Comparison of ENCODE assay signal across 8 cellular contexts in genomic region chr16:31713945-31714898, GRCh38.
DNase-seq lines count a peak whose midpoint lies in the region; ATAC-seq and TF ChIP-seq lines count a peak whose summit lies in the region.

No MANE protein-coding gene starts in this region.

- H3K4me3 Mint-ChIP-seq in activated naive CD8-positive, alpha-beta T cell = peak overlapping the region; percentile 98
- peak overlapping the region; percentile 100 for H3K4me3 Mint-ChIP-seq in immature natural killer cell
- H3K4me3 Mint-ChIP-seq in stimulated activated naive CD8-positive, alpha-beta T cell treated with anti-CD3 and anti-CD28 coated beads, Interleukin-15, amount 100 ng/mL, for 72 hours = peak overlapping the region; percentile 94 to 98

- ATAC-seq in stimulated activated naive CD8-positive, alpha-beta T cell treated with anti-CD3 and anti-CD28 coated beads, Interleukin-15, amount 100 ng/mL, for 72 hours = no peak
- ATAC-seq in GM18505 (IDR thresholded peaks at IDR 0.05; ENCODE audit: unreplicated experiment) = no peak

- TF ChIP-seq CTCF in HEK293 (tag by site-specific recombination; IDR thresholded peaks at IDR 0.05) = no peak

- POLR2A ChIA-PET in HEK293 (lab: Yijun Ruan, JAX) = interaction anchor here (1.3 to 3.4 kb wide), 3 partner anchors 11 to 256 kb away, joined by 3 to 23 read pairs (median 17); partner anchors contain the start of gene ZNF267

- peak overlapping the region; percentile 72 for H3K27ac Mint-ChIP-seq in activated naive CD8-positive, alpha-beta T cell
- peak overlapping the region; percentile 84 to 100 (median 94) for H3K27ac Mint-ChIP-seq in immature natural killer cell
- peak overlapping the region; percentile 69 to 100 for H3K27ac Mint-ChIP-seq in stimulated activated naive CD8-positive, alpha-beta T cell treated with anti-CD3 and anti-CD28 coated beads, Interleukin-15, amount 100 ng/mL, for 72 hours

- peak overlapping the region; percentile 86 for H3K27ac ChIP-seq in HEK293 (ENCODE audit: extremely low read depth, low read depth, low read length)

- no peak for TF ChIP-seq POLR2A in GM18505 (IDR thresholded peaks at IDR 0.05; ENCODE audit: borderline replicate concordance, extremely low read depth, insufficient read depth, insufficient read length)

- no peaks in the 10 kb centered on the region for H3K9me3 ChIP-seq in HEK293 (ENCODE audit: control insufficient read depth, insufficient read depth, low read depth, low read length)

- no peaks in the 10 kb centered on the region for H3K9me3 Mint-ChIP-seq in activated naive CD8-positive, alpha-beta T cell (ENCODE audit: low read depth)
- no peaks in the 10 kb centered on the region for H3K9me3 Mint-ChIP-seq in immature natural killer cell
- no peaks in the 10 kb centered on the region for H3K9me3 Mint-ChIP-seq in stimulated activated naive CD8-positive, alpha-beta T cell treated with anti-CD3 and anti-CD28 coated beads, Interleukin-15, amount 100 ng/mL, for 72 hours

- peak overlapping the region; percentile 88 for H3K4me3 ChIP-seq in HEK293 (ENCODE audit: low read depth, low read length)

- peaks cover 61% of the 10 kb centered on the region for H3K4me1 Mint-ChIP-seq in activated naive CD8-positive, alpha-beta T cell (ENCODE audit: low read depth)
- H3K4me1 Mint-ChIP-seq in immature natural killer cell = peaks cover 71 to 72% of the 10 kb centered on the region in 2 donors
- peaks cover 70% of the 10 kb centered on the region for H3K4me1 Mint-ChIP-seq in stimulated activated naive CD8-positive, alpha-beta T cell treated with anti-CD3 and anti-CD28 coated beads, Interleukin-15, amount 100 ng/mL, for 72 hours

- H3K4me1 ChIP-seq in HEK293 (ENCODE audit: control insufficient read depth, insufficient read depth, low read length) = peaks cover 5% of the 10 kb centered on the region; the same call in 1 of the 2 replicates

- no peaks in the 10 kb centered on the region for H3K27me3 Mint-ChIP-seq in activated naive CD8-positive, alpha-beta T cell
- H3K27me3 Mint-ChIP-seq in immature natural killer cell (ENCODE audit: low read depth in 3 of 3) = peaks cover 5 to 14% (median 7%) of the 10 kb centered on the region in 3 donors
- no peaks in the 10 kb centered on the region for H3K27me3 Mint-ChIP-seq in stimulated activated naive CD8-positive, alpha-beta T cell treated with anti-CD3 and anti-CD28 coated beads, Interleukin-15, amount 100 ng/mL, for 72 hours

- peaks cover 0 to 35% of the 10 kb centered on the region in 2 experiments; a peak in 1 of 3 replicates for H3K36me3 ChIP-seq in HEK293 (ENCODE audit: control insufficient read depth in 2 of 2, insufficient read depth in 1 of 2, low read length in 2 of 2)

- CTCF ChIA-PET in HEK293 (lab: Yijun Ruan, JAX) = interaction anchor here (0.6 to 1.7 kb wide), 5 partner anchors 49 to 181 kb away, joined by 3 to 5 read pairs (median 4); no protein-coding TSS in a partner anchor

- DNase-seq in AG20443 (ENCODE audit: low spot score) (peak; percentile 8), immature natural killer cell (peak in 2 of 3 donors; percentile 19 to 23), 8988T (no peak), GOT3 (lab: John Stamatoyannopoulos, UW) (no peak)
- peak in 1 of 2 donors; percentile 41 for DNase-seq in stimulated activated naive CD8-positive, alpha-beta T cell treated with anti-CD3 and anti-CD28 coated beads, Interleukin-15, amount 100 ng/mL, for 72 hours

- H3K36me3 Mint-ChIP-seq in activated naive CD8-positive, alpha-beta T cell = peaks cover 12% of the 10 kb centered on the region
- H3K36me3 Mint-ChIP-seq in immature natural killer cell = peaks cover 0 to 4% (median 0%) of the 10 kb centered on the region in 3 donors

TF ChIP-seq in HEK293, 187 proteins besides CTCF, POLR2A, EP300 and RAD21:
- peak; percentile 70 for TF ChIP-seq ZNF664 (tag by site-specific recombination; IDR thresholded peaks at IDR 0.05)
- TF ChIP-seq KLF1 (tag by site-specific recombination; IDR thresholded peaks at IDR 0.05) = no peak

Comparison
In these comparisons a context has a peak if more than half of its experiments do, and no peak if none do; other contexts are left out.
1. DNase-seq: peak in AG20443 (single experiment) and immature natural killer cell (2 of 3); none in 8988T (single experiment) and GOT3 (single experiment).
2. Peak in every context shown above with its lines, with median percentiles within 50 percentile points of each other: H3K27ac Mint-ChIP-seq and H3K4me3 Mint-ChIP-seq.